In the genomic region with DNA sequence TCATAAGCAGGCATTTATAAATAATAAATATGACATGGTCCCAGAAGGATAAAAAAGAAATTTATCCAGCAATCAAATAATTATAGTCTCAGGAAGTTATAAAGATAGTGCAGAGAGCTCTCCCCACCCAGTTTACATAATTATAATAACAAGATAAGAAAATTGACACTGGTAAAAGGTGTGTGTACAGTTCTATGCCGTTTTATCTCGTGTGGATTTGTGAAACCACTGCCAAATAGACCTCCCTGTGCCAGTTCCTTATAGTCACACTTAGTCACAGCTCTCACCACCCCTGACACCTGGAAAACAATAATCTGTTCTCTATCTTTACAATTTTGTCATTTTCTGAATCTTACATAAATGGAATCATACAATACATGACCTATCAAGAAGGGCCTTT, we compare ENCODE assay signal across 7 cellular contexts.
"Had no signal": no experiment of that assay in that cellular context is flagged by ENCODE, and none has a peak within 500 bp of the region (broad histone marks: within the 10 kb centered on the region; RNA-seq: fewer than 3 reads in every experiment).

No MANE protein-coding gene starts in this region.

- ATAC-seq: HepG2, K562 had no signal

- H3K4me3 ChIP-seq: K562 had no signal

- FAIRE-seq: HepG2, HTR-8/SVneo, K562 had no signal

- DNase-seq: IMR-90, KBM-7, KG1 had no signal

- H3K27ac ChIP-seq: HL-60 had no signal
